ENCODE assay signal across 10 cellular contexts in genomic region chr14:54814076-54814475, GRCh38.
DNase-seq lines count a peak whose midpoint lies in the region; ATAC-seq, FAIRE-seq and TF ChIP-seq lines count a peak whose summit lies in the region.
"Had no signal": no experiment of that assay in that cellular context is flagged by ENCODE, and none has a peak within 500 bp of the region (broad histone marks: within the 10 kb centered on the region; RNA-seq: fewer than 3 reads in every experiment).

No MANE protein-coding gene starts in this region.

- H3F3A ChIP-seq in SK-N-SH (replicated peaks; ENCODE audit: insufficient read depth): peaks cover under 1% of the 10 kb centered on the region

- no peak overlapping the region for H3K9ac ChIP-seq in SK-N-SH
- H3K9ac ChIP-seq in GM12878 (ENCODE audit: control insufficient read depth, insufficient read depth, low read length): no peak overlapping the region

- POLR2A ChIA-PET in SK-N-SH (lab: Yijun Ruan, JAX): no interaction called here
- POLR2A ChIA-PET in GM12878 (lab: Charles Lee): no interaction called here

- H3K4me3 ChIP-seq in SK-N-SH (ENCODE audit: low read depth in 2 of 2, low read length in 1 of 2): no peak overlapping the region
- no peak overlapping the region for H3K4me3 ChIP-seq in GM12878

- TF ChIP-seq RAD21 in SK-N-SH (IDR thresholded peaks at IDR 0.05; ENCODE audit: low read length): no peak
- TF ChIP-seq RAD21 in GM12878 (IDR thresholded peaks at IDR 0.05; ENCODE audit: insufficient read depth, low read depth, low read length): no peak

- RAD21 ChIA-PET in GM12878 (lab: Charles Lee; ENCODE audit: unreplicated experiment): interaction anchor here (1.0 kb wide), 1 partner anchor 32 kb away, joined by 3 read pairs; no protein-coding TSS in a partner anchor

- peak; percentile 30 for TF ChIP-seq CTCF in SK-N-SH (IDR thresholded peaks at IDR 0.05)
- peak; percentile 43; the same call in 1 of the 2 replicates for TF ChIP-seq CTCF in LNCAP (IDR thresholded peaks at IDR 0.05)
- peak in 2 of 3 experiments; percentile 5 to 25; a peak in 1 of 6 replicates for TF ChIP-seq CTCF in GM12878 (IDR thresholded peaks at IDR 0.05 in 2 of 3, conservative IDR thresholded peaks at IDR 0.05 in 1 of 3; ENCODE audit: control insufficient read depth in 2 of 3, extremely low read depth in 1 of 3, insufficient read depth in 1 of 3, low read depth in 3 of 3, low read length in 3 of 3)

- no peak overlapping the region for H3K4me3 Mint-ChIP-seq in T-helper 17 cell

- H3K27me3 ChIP-seq in SK-N-SH (ENCODE audit: insufficient read depth) (no peaks in the 10 kb centered on the region), GM12878 (replicated peaks in 1 of 2; ENCODE audit: control insufficient read depth in 2 of 2, insufficient read depth in 2 of 2, low read length in 1 of 2) (no peaks in the 10 kb centered on the region)

- intact Hi-C loops in GM12878 (cut with micrococcal nuclease; ENCODE audit: unreplicated experiment): no loop called here

- H3K9me3 ChIP-seq in SK-N-SH (no peaks in the 10 kb centered on the region), GM12878 (replicated peaks; ENCODE audit: control insufficient read depth, insufficient read depth, low read length) (no peaks in the 10 kb centered on the region), T-helper 17 cell (ENCODE audit: control insufficient read depth, low read length, poor library complexity, severe bottlenecking) (no peaks in the 10 kb centered on the region)

- BruUV-seq in GM12878 (replicated peaks; lab: Mats Ljungman, UMichigan): no TSS peak

- TF ChIP-seq POLR2A in GM12878 (IDR thresholded peaks at IDR 0.05; ENCODE audit: low read depth, low read length): no peak

- H3K4me1 ChIP-seq in SK-N-SH (ENCODE audit: control insufficient read depth in 1 of 2, insufficient read depth in 2 of 2, low read depth in 1 of 2, low read length in 1 of 2) (peaks cover 2 to 63% of the 10 kb centered on the region in 2 experiments; a peak in 3 of 4 replicates), GM12878 (ENCODE audit: control insufficient read depth, insufficient read depth, low read length) (no peaks in the 10 kb centered on the region)

- H3K79me2 ChIP-seq in SK-N-SH (ENCODE audit: insufficient read depth) (no peaks in the 10 kb centered on the region), GM12878 (ENCODE audit: control insufficient read depth, insufficient read depth, low read length) (no peaks in the 10 kb centered on the region)

- 78% methylated on average over 2 of the region's 5 CpGs for WGBS in SK-N-SH (ENCODE audit: low lambda C conversion rate)
- 49% methylated on average over 5 of the region's 5 CpGs for WGBS in GM12878 (ENCODE audit: insufficient coverage, insufficient replicate concordance, low lambda C conversion rate, missing lambda C conversion rate)

- peaks cover 32% of the 10 kb centered on the region for H3K27me3 Mint-ChIP-seq in T-helper 17 cell

- no peaks in the 10 kb centered on the region for H3K9me2 ChIP-seq in SK-N-SH

- peak overlapping the region in 1 of 2 experiments; percentile 100; a peak in 1 of 4 replicates for H3K27ac ChIP-seq in SK-N-SH (ENCODE audit: low read depth in 2 of 2, low read length in 1 of 2)
- no peak overlapping the region for H3K27ac ChIP-seq in GM12878 (ENCODE audit: control insufficient read depth, insufficient read depth)

- no peak for FAIRE-seq in GM12878 (lab: Jason Lieb, UNC)

- SMC1A ChIA-PET in GM12878 (lab: Charles Lee; ENCODE audit: uncharacterized antibody, unreplicated experiment): interaction anchor here (0.9 kb wide), 1 partner anchor 75 kb away, joined by 3 read pairs; no protein-coding TSS in a partner anchor

- DNase-seq in SK-N-SH: no peak
- no peak for DNase-seq in GM12878 (ENCODE audit: low read depth, low spot score)
- peak; percentile 31 to 62 for DNase-seq in stimulated activated CD4-positive, alpha-beta T cell treated with anti-CD3 and anti-CD28 coated beads, Interleukin-2, amount 100 ng/mL, for 24 hours
- DNase-seq in T-helper 17 cell: no peak
- DNase-seq: amniotic stem cell, NCI-H187 treated with DMSO at 0.1 percent for 48 hours had no signal

- CTCF ChIA-PET in SK-N-SH (lab: Yijun Ruan, JAX) (interaction anchor here (0.9 to 1.6 kb wide), 7 partner anchors 38 to 88 kb away, joined by 3 to 8 read pairs (median 4); partner anchors contain the start of gene GCH1), GM12878 (lab: Yijun Ruan, JAX) (interaction anchor here (0.7 to 1.7 kb wide), 3 partner anchors 9 to 90 kb away, joined by 3 to 6 read pairs (median 6); no protein-coding TSS in a partner anchor)

- in situ Hi-C loops in GM12878 (cut with MboI): no loop called here

- no peak for ATAC-seq in SK-N-SH treated with all-trans-retinoic acid at 6 μM for 48 hours
- ATAC-seq in GM12878: peak; percentile 68
- no peak for ATAC-seq in HG02678 (IDR thresholded peaks at IDR 0.05; ENCODE audit: unreplicated experiment)
- ATAC-seq in T-helper 17 cell: no peak
- ATAC-seq in GM18519 (IDR thresholded peaks at IDR 0.05; ENCODE audit: low FRiP score, unreplicated experiment): no peak

- peaks cover 5% of the 10 kb centered on the region for H3K36me3 Mint-ChIP-seq in T-helper 17 cell (ENCODE audit: low read depth)

- H2AFZ ChIP-seq in SK-N-SH (ENCODE audit: low read depth): no peak overlapping the region
- H2AFZ ChIP-seq in GM12878 (ENCODE audit: control insufficient read depth, low read depth, low read length): no peak overlapping the region

- H4K20me1 ChIP-seq in SK-N-SH (ENCODE audit: insufficient read depth) (no peaks in the 10 kb centered on the region), GM12878 (ENCODE audit: control insufficient read depth, insufficient read depth) (no peaks in the 10 kb centered on the region)

- H3K36me3 ChIP-seq in SK-N-SH (replicated peaks in 1 of 2; ENCODE audit: control insufficient read depth in 1 of 2, insufficient read depth in 2 of 2, low read length in 1 of 2) (no peaks in the 10 kb centered on the region), GM12878 (ENCODE audit: control insufficient read depth in 2 of 2, insufficient read depth in 2 of 2, low read length in 1 of 2) (no peaks in the 10 kb centered on the region)

- no peak overlapping the region for H3K4me2 ChIP-seq in SK-N-SH
- H3K4me2 ChIP-seq in GM12878 (ENCODE audit: control insufficient read depth, insufficient read depth): no peak overlapping the region

- TF ChIP-seq EP300 in SK-N-SH (IDR thresholded peaks at IDR 0.05; ENCODE audit: borderline replicate concordance in 1 of 2, low read depth in 1 of 2, low read length in 1 of 2): no peak
- no peak for TF ChIP-seq EP300 in GM12878 (IDR thresholded peaks at IDR 0.05; ENCODE audit: borderline replicate concordance in 1 of 2, control insufficient read depth in 1 of 2, low read depth in 2 of 2, low read length in 2 of 2)

- H3K4me1 Mint-ChIP-seq in T-helper 17 cell: peaks cover 3% of the 10 kb centered on the region

- H3K27ac Mint-ChIP-seq in T-helper 17 cell: no peak overlapping the region

TF ChIP-seq in SK-N-SH, 30 proteins besides CTCF, POLR2A, EP300 and RAD21:
- TF ChIP-seq SMC3 (IDR thresholded peaks at IDR 0.05; ENCODE audit: low read depth, low read length): no peak

TF ChIP-seq in SK-N-SH treated with all-trans-retinoic acid at 6 μM for 48 hours, 23 proteins besides CTCF, POLR2A, EP300 and RAD21 (continues in another document):
- TF ChIP-seq SNAI2 (CRISPR knock-in tag; IDR thresholded peaks at IDR 0.05): no peak
- no peak for TF ChIP-seq ZC3H10 (CRISPR knock-in tag; IDR thresholded peaks at IDR 0.05)
- TF ChIP-seq ZFP30 (CRISPR knock-in tag; IDR thresholded peaks at IDR 0.05): no peak
- TF ChIP-seq ZNF8 (CRISPR knock-in tag; IDR thresholded peaks at IDR 0.05): no peak
- TF ChIP-seq ZNF565 (CRISPR knock-in tag; conservative IDR thresholded peaks at IDR 0.05; ENCODE audit: low read depth): no peak
- no peak for TF ChIP-seq CREB5 (CRISPR knock-in tag; IDR thresholded peaks at IDR 0.05; ENCODE audit: low read depth)

TF ChIP-seq in GM12878, 131 proteins besides CTCF, POLR2A, EP300 and RAD21:
- TF ChIP-seq TARDBP (IDR thresholded peaks at IDR 0.05; ENCODE audit: borderline replicate concordance): no peak
- no peak for TF ChIP-seq KAT2A (conservative IDR thresholded peaks at IDR 0.05; ENCODE audit: control insufficient read depth, low read depth, low read length)
- TF ChIP-seq RCOR1 (conservative IDR thresholded peaks at IDR 0.05; ENCODE audit: low read depth, low read length): no peak
- TF ChIP-seq PML (IDR thresholded peaks at IDR 0.05; ENCODE audit: low read length): no peak
- no peak for TF ChIP-seq BRCA1 (IDR thresholded peaks at IDR 0.05; ENCODE audit: low read depth, low read length)
- no peak for TF ChIP-seq ESRRA (IDR thresholded peaks at IDR 0.05; ENCODE audit: low read length)
- no peak for TF ChIP-seq GABPA (IDR thresholded peaks at IDR 0.05; ENCODE audit: low read depth)
- TF ChIP-seq NKRF (conservative IDR thresholded peaks at IDR 0.05): no peak
- no peak for TF ChIP-seq IRF3 (IDR thresholded peaks at IDR 0.05)

Comparison
In these comparisons a context has a peak if more than half of its experiments do, and no peak if none do; other contexts are left out.
1. DNase-seq: peak in stimulated activated CD4-positive, alpha-beta T cell treated with anti-CD3 and anti-CD28 coated beads, Interleukin-2, amount 100 ng/mL, for 24 hours (2 of 2); none in SK-N-SH (single experiment), GM12878 (single experiment) and T-helper 17 cell (0 of 3).
2. Of the 26 proteins assayed by ChIP-seq in both GM12878 and SK-N-SH: peak only in GM12878: none; only in SK-N-SH: none; in both: CTCF; in neither: 25.
3. Peak in every context shown above with its lines, with median percentiles within 50 percentile points of each other: CTCF ChIP-seq.